In genomic region chr11:76161261-76161961, GRCh38 we compare ENCODE assay signal across 1 cellular context.
TF ChIP-seq lines count a peak whose summit lies in the region.

No MANE protein-coding gene starts in this region.

TF ChIP-seq in K562, 482 proteins besides CTCF, POLR2A, EP300 and RAD21 (continued from another document):
- TF ChIP-seq ZC3H11A (IDR thresholded peaks at IDR 0.05; ENCODE audit: low read depth, low read length) (no peak), FOXJ3 (CRISPR knock-in tag; IDR thresholded peaks at IDR 0.05) (no peak), ELF1 (tag; IDR thresholded peaks at IDR 0.05) (no peak), MAFF (IDR thresholded peaks at IDR 0.05; ENCODE audit: low read length) (no peak), RCOR1 (IDR thresholded peaks at IDR 0.05; ENCODE audit: borderline replicate concordance in 1 of 2, low read depth in 2 of 2, low read length in 2 of 2) (peak in 1 of 2 experiments; percentile 41; a peak in 1 of 4 replicates), RFX1 (IDR thresholded peaks at IDR 0.05) (no peak), PHB (CRISPR knock-in tag; IDR thresholded peaks at IDR 0.05) (no peak), ZFP36 (IDR thresholded peaks at IDR 0.05; ENCODE audit: low read depth, low read length, partially characterized antibody) (no peak), ZBTB40 (IDR thresholded peaks at IDR 0.05) (no peak), ZBTB40 (CRISPR knock-in tag; IDR thresholded peaks at IDR 0.05) (no peak), KDM2B (CRISPR knock-in tag; IDR thresholded peaks at IDR 0.05) (no peak), SLC30A9 (CRISPR knock-in tag; IDR thresholded peaks at IDR 0.05) (no peak), VEZF1 (CRISPR knock-in tag; IDR thresholded peaks at IDR 0.05) (peak; percentile 82), HLTF (IDR thresholded peaks at IDR 0.05) (no peak), FOXJ2 (tag; IDR thresholded peaks at IDR 0.05) (no peak), CREM (IDR thresholded peaks at IDR 0.05; ENCODE audit: low read depth) (no peak), NCOA4 (IDR thresholded peaks at IDR 0.05; ENCODE audit: partially characterized antibody) (no peak), EGR1 (conservative IDR thresholded peaks at IDR 0.05) (peak; percentile 44), POLR2G (IDR thresholded peaks at IDR 0.05; ENCODE audit: low read depth, low read length) (0 out of 2 replicates have a peak, but pooled peaks have one; percentile 15), ZNF655 (CRISPR knock-in tag; IDR thresholded peaks at IDR 0.05) (no peak), TSC22D4 (tag; IDR thresholded peaks at IDR 0.05) (no peak), RAD51 (IDR thresholded peaks at IDR 0.05; ENCODE audit: borderline replicate concordance, low read depth) (no peak), RBM15 (IDR thresholded peaks at IDR 0.05; ENCODE audit: insufficient read depth, low read length) (no peak), SMARCC2 (IDR thresholded peaks at IDR 0.05; ENCODE audit: low read depth) (no peak), STAT6 (CRISPR knock-in tag; IDR thresholded peaks at IDR 0.05) (no peak), SREBF1 (IDR thresholded peaks at IDR 0.05; ENCODE audit: borderline replicate concordance, low read depth, low read length) (no peak), FOXA1 (IDR thresholded peaks at IDR 0.05; ENCODE audit: borderline replicate concordance) (no peak), ZFX (CRISPR knock-in tag; IDR thresholded peaks at IDR 0.05) (no peak), TCF7L2 (IDR thresholded peaks at IDR 0.05; ENCODE audit: low read depth, low read length) (no peak), NR2C2 (CRISPR knock-in tag; IDR thresholded peaks at IDR 0.05) (no peak), NR2C2 (tag; IDR thresholded peaks at IDR 0.05) (peak; percentile 43), KAT2B (IDR thresholded peaks at IDR 0.05; ENCODE audit: low read depth, low read length) (no peak), ELF2 (CRISPR knock-in tag; IDR thresholded peaks at IDR 0.05) (no peak), CXXC5 (CRISPR knock-in tag; IDR thresholded peaks at IDR 0.05) (peak; percentile 57; the same call in 1 of the 2 replicates)
TF ChIP-seq in K562: peak in this region for 14.
